ENCODE assay signal across 2 cellular contexts in the genomic region with DNA sequence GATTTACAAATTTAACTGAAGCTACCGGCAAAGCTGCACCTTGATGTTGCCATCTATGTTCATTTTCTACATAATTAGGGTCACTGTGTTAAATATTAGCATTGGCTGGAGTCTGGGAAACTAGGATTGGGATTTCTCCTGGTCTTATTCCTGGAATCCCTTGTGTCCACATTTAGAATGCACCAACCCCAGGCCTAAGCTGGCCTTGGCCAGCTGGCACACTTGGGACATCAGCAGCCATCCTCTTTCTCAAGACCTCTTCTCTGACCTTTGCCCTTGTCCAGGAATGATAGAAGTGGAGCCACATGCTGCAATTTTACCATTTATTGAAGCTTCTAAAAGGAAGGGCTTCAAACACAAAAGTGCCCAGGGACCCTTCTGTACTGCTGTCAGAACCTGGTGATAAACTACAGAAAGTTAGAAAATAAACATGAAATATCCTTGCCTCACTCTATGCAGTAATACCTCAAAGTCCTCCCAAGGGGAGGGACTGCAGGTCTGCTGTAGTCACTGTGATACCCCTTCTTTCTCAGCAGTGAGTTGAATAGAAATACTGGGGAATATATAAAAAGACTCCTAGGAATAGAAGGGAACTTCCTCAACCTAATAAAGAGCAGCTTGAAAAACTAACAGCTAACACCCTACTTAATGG.
TF ChIP-seq lines count a peak whose summit lies in the region.

No MANE protein-coding gene starts in this region.

TF ChIP-seq in K562, 482 proteins besides CTCF, POLR2A, EP300 and RAD21:
- TF ChIP-seq PCBP1 (IDR thresholded peaks at IDR 0.05; ENCODE audit: low read depth, low read length, poor library complexity, severe bottlenecking) (no peak), NR2C1 (IDR thresholded peaks at IDR 0.05) (no peak), NR2C1 (tag; IDR thresholded peaks at IDR 0.05) (0 out of 2 replicates have a peak, but pooled peaks have one; percentile 17), ERF (CRISPR knock-in tag; IDR thresholded peaks at IDR 0.05) (0 out of 2 replicates have a peak, but pooled peaks have one; percentile 17)

TF ChIP-seq in HepG2, 621 proteins besides CTCF, POLR2A, EP300 and RAD21:
- TF ChIP-seq, protein P1, sequence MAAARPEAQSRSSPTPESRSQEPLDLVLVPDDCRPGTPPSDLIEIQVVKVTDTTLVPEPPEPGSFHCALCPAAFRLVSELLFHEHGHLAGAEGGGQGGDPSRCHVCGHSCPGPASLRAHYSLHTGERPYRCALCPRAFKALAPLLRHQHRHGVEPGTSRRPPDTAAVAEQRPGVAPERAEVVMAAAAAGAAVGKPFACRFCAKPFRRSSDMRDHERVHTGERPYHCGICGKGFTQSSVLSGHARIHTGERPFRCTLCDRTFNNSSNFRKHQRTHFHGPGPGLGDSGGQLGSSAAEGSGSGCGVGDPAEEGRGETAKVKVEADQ (CRISPR knock-in tag; IDR thresholded peaks at IDR 0.05; ENCODE audit: borderline replicate concordance): no peak
- peak; percentile 57; the same call in 1 of the 2 replicates for TF ChIP-seq ZNF7 (CRISPR knock-in tag; IDR thresholded peaks at IDR 0.05)
- no peak for TF ChIP-seq ZSCAN22 (CRISPR knock-in tag; IDR thresholded peaks at IDR 0.05)
- TF ChIP-seq KLF11 (CRISPR knock-in tag; IDR thresholded peaks at IDR 0.05): no peak
